Comparison of ENCODE assay signal across 14 cellular contexts in the genomic region with DNA sequence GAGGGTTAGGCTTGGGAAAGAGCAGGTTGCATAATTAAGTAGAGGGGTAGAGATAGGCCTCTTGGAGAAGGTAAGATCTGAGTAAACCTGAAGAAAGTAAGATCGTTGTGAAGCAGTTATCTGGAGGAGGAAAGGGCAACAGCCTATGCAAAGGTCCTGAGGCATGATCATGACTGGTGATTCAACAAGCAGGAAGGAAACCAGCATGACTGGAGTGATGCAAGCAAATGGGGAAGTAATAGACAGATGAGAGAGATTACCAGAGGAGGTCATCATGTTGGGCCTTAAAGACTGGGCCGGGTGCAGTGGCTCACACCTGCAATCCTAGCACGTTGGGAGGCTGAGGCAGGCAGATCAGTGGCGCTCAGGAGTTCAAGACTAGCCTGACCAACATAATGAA.
DNase-seq lines count a peak whose midpoint lies in the region; ATAC-seq, FAIRE-seq and TF ChIP-seq lines count a peak whose summit lies in the region.
"Had no signal": no experiment of that assay in that cellular context is flagged by ENCODE, and none has a peak within 500 bp of the region (broad histone marks: within the 10 kb centered on the region; RNA-seq: fewer than 3 reads in every experiment).

No MANE protein-coding gene starts in this region.

- H3K27ac ChIP-seq in liver (ENCODE audit: low read depth in 1 of 2, low read length in 2 of 2) (peak overlapping the region; percentile 77 to 93), HepG2 (ENCODE audit: extremely low read length, insufficient read depth, low read length) (no peak overlapping the region), GM12878 (ENCODE audit: control insufficient read depth, insufficient read depth) (no peak overlapping the region)
- H3K27ac ChIP-seq: BLaER1 had no signal

- SMC1A ChIA-PET in GM12878 (lab: Charles Lee; ENCODE audit: uncharacterized antibody, unreplicated experiment), result interaction anchor here (0.8 kb wide), 1 partner anchor 10 kb away, joined by 3 read pairs; no protein-coding TSS in a partner anchor

- peak overlapping the region in 1 of 3 donors; percentile 22 for H3K4me3 ChIP-seq in liver (ENCODE audit: low read depth in 1 of 3, low read length in 3 of 3)
- H3K4me3 ChIP-seq in HepG2 (replicated peaks in 1 of 3; ENCODE audit: insufficient read depth in 1 of 3, low read depth in 2 of 3, low read length in 3 of 3), result no peak overlapping the region
- no peak overlapping the region for H3K4me3 ChIP-seq in GM12878
- H3K4me3 ChIP-seq: BLaER1 had no signal

- no peaks in the 10 kb centered on the region for H3K79me2 ChIP-seq in HepG2 (ENCODE audit: insufficient read depth, low read length)
- no peaks in the 10 kb centered on the region for H3K79me2 ChIP-seq in GM12878 (ENCODE audit: control insufficient read depth, insufficient read depth, low read length)

- H3K4me1 Mint-ChIP-seq in activated naive CD8-positive, alpha-beta T cell treated with anti-CD3 and anti-CD28 coated beads, Interleukin-2, amount 50 U/mL, for 24 hours, result no peaks in the 10 kb centered on the region
- H3K4me1 Mint-ChIP-seq: CD8-positive, alpha-beta memory T cell had no signal

- intact Hi-C loops in HepG2 (cut with micrococcal nuclease; ENCODE audit: unreplicated experiment), result no loop called here
- intact Hi-C loops in GM12878 (cut with micrococcal nuclease; ENCODE audit: unreplicated experiment), result no loop called here

- in situ Hi-C loops in HepG2 (cut with HindIII; ENCODE audit: extremely low pct_ligation_motif_present, low pct_unique_long_range_greater_than_20kb), result no loop called here
- in situ Hi-C loops in GM12878 (cut with MboI), result no loop called here

- ATAC-seq in HepG2 (no peak), GM12878 (peak; percentile 52; the same call in 2 of the 3 replicates)
- ATAC-seq in activated naive CD8-positive, alpha-beta T cell treated with anti-CD3 and anti-CD28 coated beads, Interleukin-2, amount 50 U/mL, for 24 hours, result no peak

- RAD21 ChIA-PET in GM12878 (lab: Charles Lee; ENCODE audit: unreplicated experiment), result no interaction called here

- CTCF ChIA-PET in HepG2 (lab: Yijun Ruan, JAX; ENCODE audit: low intra/inter-chr PET ratio, low total read pairs) (no interaction called here), GM12878 (lab: Yijun Ruan, JAX) (interaction anchor here (1.4 kb wide), 1 partner anchor 360 kb away, joined by 3 read pairs; a partner anchor contains a TSS)

- POLR2A ChIA-PET in HepG2 (lab: Yijun Ruan, JAX) (no interaction called here), GM12878 (lab: Charles Lee) (no interaction called here)

- DNase-seq in HepG2 (ENCODE audit: low spot score) (no peak), NOMO-1 treated with dmso at 0.1 percent for 144 hours (lab: John Stamatoyannopoulos, UW; ENCODE audit: unreplicated experiment) (peak; percentile 2), GM12878 (ENCODE audit: low read depth, low spot score) (no peak), NCI-H2081 treated with DMSO at 0.1 percent for 48 hours (lab: John Stamatoyannopoulos, UW) (no peak), DMS114 treated with DMSO at 0.1 percent for 48 hours (lab: John Stamatoyannopoulos, UW; ENCODE audit: unreplicated experiment) (no peak)
- DNase-seq in activated naive CD8-positive, alpha-beta T cell treated with anti-CD3 and anti-CD28 coated beads, Interleukin-2, amount 50 U/mL, for 24 hours, result no peak
- no peak for DNase-seq in activated CD4-positive, alpha-beta T cell treated with anti-CD3 and anti-CD28 coated beads for 48 hours
- DNase-seq: 8988T; Caco-2; CD8-positive, alpha-beta memory T cell; GOT3; H9 had no signal

- H3K4me2 ChIP-seq in HepG2 (ENCODE audit: low read depth, low read length) (no peak overlapping the region), GM12878 (ENCODE audit: control insufficient read depth, insufficient read depth) (no peak overlapping the region)
- H3K4me2 ChIP-seq: BLaER1 had no signal

- H4K20me1 ChIP-seq in HepG2 (ENCODE audit: insufficient read depth, low read length) (no peaks in the 10 kb centered on the region), GM12878 (ENCODE audit: control insufficient read depth, insufficient read depth) (no peaks in the 10 kb centered on the region)
- H4K20me1 ChIP-seq: BLaER1 had no signal

- no peak overlapping the region for H3K9ac ChIP-seq in liver (ENCODE audit: low read depth in 1 of 2, low read length in 2 of 2)
- no peak overlapping the region for H3K9ac ChIP-seq in HepG2 (ENCODE audit: insufficient read depth, low read depth, low read length)
- H3K9ac ChIP-seq in GM12878 (ENCODE audit: control insufficient read depth, insufficient read depth, low read length), result no peak overlapping the region
- H3K9ac ChIP-seq: BLaER1 had no signal

- no peak for TF ChIP-seq RAD21 in liver (IDR thresholded peaks at IDR 0.05)
- no peak for TF ChIP-seq RAD21 in HepG2 (CRISPR knock-in tag; IDR thresholded peaks at IDR 0.05)
- no peak for TF ChIP-seq RAD21 in GM12878 (IDR thresholded peaks at IDR 0.05; ENCODE audit: insufficient read depth, low read depth, low read length)

- no peaks in the 10 kb centered on the region for H3K9me3 Mint-ChIP-seq in activated naive CD8-positive, alpha-beta T cell treated with anti-CD3 and anti-CD28 coated beads, Interleukin-2, amount 50 U/mL, for 24 hours
- H3K9me3 Mint-ChIP-seq: H9 had no signal

- WGBS in liver, result 70% methylated on average over 4 of the region's 4 CpGs
- WGBS in HepG2 (ENCODE audit: low lambda C conversion rate), result 0% methylated on average over 4 of the region's 4 CpGs
- 37% methylated on average over 4 of the region's 4 CpGs for WGBS in GM12878 (ENCODE audit: insufficient coverage, insufficient replicate concordance, low lambda C conversion rate, missing lambda C conversion rate)

- H3K4me3 Mint-ChIP-seq in activated naive CD8-positive, alpha-beta T cell treated with anti-CD3 and anti-CD28 coated beads, Interleukin-2, amount 50 U/mL, for 24 hours, result no peak overlapping the region
- H3K4me3 Mint-ChIP-seq: CD8-positive, alpha-beta memory T cell; H9 had no signal

- no peak overlapping the region for H3K27ac Mint-ChIP-seq in activated naive CD8-positive, alpha-beta T cell treated with anti-CD3 and anti-CD28 coated beads, Interleukin-2, amount 50 U/mL, for 24 hours
- H3K27ac Mint-ChIP-seq: CD8-positive, alpha-beta memory T cell; H9 had no signal

- H3K36me3 Mint-ChIP-seq in activated naive CD8-positive, alpha-beta T cell treated with anti-CD3 and anti-CD28 coated beads, Interleukin-2, amount 50 U/mL, for 24 hours (ENCODE audit: low read depth), result no peaks in the 10 kb centered on the region
- H3K36me3 Mint-ChIP-seq: CD8-positive, alpha-beta memory T cell had no signal

- no peak overlapping the region for H2AFZ ChIP-seq in HepG2 (ENCODE audit: low read length)
- no peak overlapping the region for H2AFZ ChIP-seq in GM12878 (ENCODE audit: control insufficient read depth, low read depth, low read length)

- FAIRE-seq in HepG2 (lab: Jason Lieb, UNC) (no peak), GM12878 (lab: Jason Lieb, UNC) (no peak)

- H3K4me1 ChIP-seq in liver (ENCODE audit: control insufficient read depth in 4 of 4, insufficient read depth in 4 of 4, low read length in 3 of 4) (peaks cover 14 to 49% (median 25%) of the 10 kb centered on the region in 4 donors), HepG2 (ENCODE audit: insufficient read depth, low read length) (no peaks in the 10 kb centered on the region), GM12878 (ENCODE audit: control insufficient read depth, insufficient read depth, low read length) (no peaks in the 10 kb centered on the region)
- H3K4me1 ChIP-seq: BLaER1, Caco-2 had no signal

- H3K9me3 ChIP-seq in liver (ENCODE audit: control insufficient read depth in 4 of 4, low read length in 3 of 4), result no peaks in the 10 kb centered on the region
- H3K9me3 ChIP-seq in HepG2 (ENCODE audit: low read length), result no peaks in the 10 kb centered on the region
- H3K9me3 ChIP-seq in GM12878 (replicated peaks; ENCODE audit: control insufficient read depth, insufficient read depth, low read length), result no peaks in the 10 kb centered on the region
- H3K9me3 ChIP-seq: BLaER1, Caco-2 had no signal

- H3K27me3 ChIP-seq in liver (ENCODE audit: control insufficient read depth in 4 of 4, insufficient read depth in 4 of 4, low read length in 3 of 4) (no peaks in the 10 kb centered on the region), HepG2 (ENCODE audit: control insufficient read depth in 1 of 2, insufficient read depth in 2 of 2, low read length in 2 of 2) (no peaks in the 10 kb centered on the region), GM12878 (replicated peaks in 1 of 2; ENCODE audit: control insufficient read depth in 2 of 2, insufficient read depth in 2 of 2, low read length in 1 of 2) (no peaks in the 10 kb centered on the region)
- H3K27me3 ChIP-seq: BLaER1 had no signal

- H3K36me3 ChIP-seq in liver (ENCODE audit: control insufficient read depth in 4 of 4, insufficient read depth in 3 of 4, low read depth in 1 of 4, low read length in 3 of 4) (no peaks in the 10 kb centered on the region), HepG2 (replicated peaks in 1 of 2; ENCODE audit: control insufficient read depth in 1 of 2, insufficient read depth in 2 of 2, low read length in 2 of 2) (no peaks in the 10 kb centered on the region), GM12878 (ENCODE audit: control insufficient read depth in 2 of 2, insufficient read depth in 2 of 2, low read length in 1 of 2) (peaks cover 0 to 7% of the 10 kb centered on the region in 2 experiments; a peak in 3 of 4 replicates)
- H3K36me3 ChIP-seq: BLaER1 had no signal

- TF ChIP-seq CTCF in liver (IDR thresholded peaks at IDR 0.05; ENCODE audit: low read depth, low read length, missing input control), result no peak
- TF ChIP-seq CTCF in HepG2 (CRISPR knock-in tag; IDR thresholded peaks at IDR 0.05), result no peak
- TF ChIP-seq CTCF in GM12878 (IDR thresholded peaks at IDR 0.05 in 2 of 3, conservative IDR thresholded peaks at IDR 0.05 in 1 of 3; ENCODE audit: control insufficient read depth in 2 of 3, extremely low read depth in 1 of 3, insufficient read depth in 1 of 3, low read depth in 3 of 3, low read length in 3 of 3), result no peak

- TF ChIP-seq EP300 in HepG2 (IDR thresholded peaks at IDR 0.05; ENCODE audit: low read depth in 2 of 2, low read length in 2 of 2) (no peak), HepG2 (CRISPR knock-in tag; IDR thresholded peaks at IDR 0.05; ENCODE audit: borderline replicate concordance) (no peak), GM12878 (IDR thresholded peaks at IDR 0.05; ENCODE audit: borderline replicate concordance in 1 of 2, control insufficient read depth in 1 of 2, low read depth in 2 of 2, low read length in 2 of 2) (no peak)

- TF ChIP-seq POLR2A in HepG2 (IDR thresholded peaks at IDR 0.05; ENCODE audit: insufficient read depth in 1 of 2, low read depth in 2 of 2, low read length in 2 of 2) (no peak), GM12878 (IDR thresholded peaks at IDR 0.05; ENCODE audit: low read depth, low read length) (no peak)

- BruUV-seq in HepG2 (replicated peaks; lab: Mats Ljungman, UMichigan), result no TSS peak
- BruUV-seq in GM12878 (replicated peaks; lab: Mats Ljungman, UMichigan), result TSS peak; percentile 24

- peaks cover 3% of the 10 kb centered on the region for H3K27me3 Mint-ChIP-seq in activated naive CD8-positive, alpha-beta T cell treated with anti-CD3 and anti-CD28 coated beads, Interleukin-2, amount 50 U/mL, for 24 hours

TF ChIP-seq in liver, 16 proteins besides CTCF, POLR2A, EP300 and RAD21 (continues in another document):
- TF ChIP-seq HNF4A (conservative IDR thresholded peaks at IDR 0.05), result no peak

Comparison
In these comparisons a context has a peak if more than half of its experiments do, and no peak if none do; other contexts are left out.
1. H3K27ac ChIP-seq: peak in liver (2 of 2); none in HepG2 (single experiment) and GM12878 (single experiment).